8 cellular contexts compared by ENCODE assay signal in genomic region chr2:165469417-165469816, GRCh38. TPM values are rescaled to one million over a fixed set of nuclear protein-coding genes. Genes with fewer than 3 reads are reported as not detected.
DNase-seq lines count a peak whose midpoint lies in the region; ATAC-seq lines count a peak whose summit lies in the region.

A gene with protein sequence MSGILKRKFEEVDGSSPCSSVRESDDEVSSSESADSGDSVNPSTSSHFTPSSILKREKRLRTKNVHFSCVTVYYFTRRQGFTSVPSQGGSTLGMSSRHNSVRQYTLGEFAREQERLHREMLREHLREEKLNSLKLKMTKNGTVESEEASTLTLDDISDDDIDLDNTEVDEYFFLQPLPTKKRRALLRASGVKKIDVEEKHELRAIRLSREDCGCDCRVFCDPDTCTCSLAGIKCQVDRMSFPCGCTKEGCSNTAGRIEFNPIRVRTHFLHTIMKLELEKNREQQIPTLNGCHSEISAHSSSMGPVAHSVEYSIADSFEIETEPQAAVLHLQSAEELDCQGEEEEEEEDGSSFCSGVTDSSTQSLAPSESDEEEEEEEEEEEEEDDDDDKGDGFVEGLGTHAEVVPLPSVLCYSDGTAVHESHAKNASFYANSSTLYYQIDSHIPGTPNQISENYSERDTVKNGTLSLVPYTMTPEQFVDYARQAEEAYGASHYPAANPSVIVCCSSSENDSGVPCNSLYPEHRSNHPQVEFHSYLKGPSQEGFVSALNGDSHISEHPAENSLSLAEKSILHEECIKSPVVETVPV (plus strand): TSS chr2:165469698. CDS start chr2:165595066, 125,368 bp downstream.

- ATAC-seq in HG02588 (IDR thresholded peaks at IDR 0.05; ENCODE audit: unreplicated experiment), result no peak

- in situ Hi-C loops in G401 (cut with HindIII; ENCODE audit: low sequenced_read_pairs), result no loop called here

- DNase-seq in G401 (ENCODE audit: low spot score) (peak; percentile 98), NCI-H510A treated with DMSO at 0.1 percent for 48 hours (lab: John Stamatoyannopoulos, UW) (peak; percentile 91), dermis blood vessel endothelial cell (peak; percentile 5), kidney tubule cell (ENCODE audit: low spot score) (peak; percentile 91), superior temporal gyrus (ENCODE audit: extremely low spot score) (peak; percentile 96), T-helper 2 cell (no peak)
- no peak for DNase-seq in stimulated activated CD8-positive, alpha-beta memory T cell treated with anti-CD3 and anti-CD28 coated beads, Interleukin-4, amount 100 ng/mL, for 48 hours

RNA-seq across cellular contexts. Expression of the gene that starts here (rescaled TPM):
- total RNA-seq in G401 (2014; rRNA removed; shearing (Covaris generic)), result not detected in 2 replicates
- 0.51 and 0.65 TPM in 2 replicates for total RNA-seq in dermis blood vessel endothelial cell

Comparison
In these comparisons a context has a peak if more than half of its experiments do, and no peak if none do; other contexts are left out.
1. Peak in DNase-seq in G401; RNA of the gene not detected or under 1 TPM.
2. Peak in DNase-seq in dermis blood vessel endothelial cell; RNA of the gene not detected or under 1 TPM.
3. DNase-seq: peak in NCI-H510A treated with DMSO at 0.1 percent for 48 hours (single experiment), kidney tubule cell (single experiment) and superior temporal gyrus (single experiment); none in T-helper 2 cell (0 of 5) and stimulated activated CD8-positive, alpha-beta memory T cell treated with anti-CD3 and anti-CD28 coated beads, Interleukin-4, amount 100 ng/mL, for 48 hours (single experiment).